Comparison of ENCODE assay signal across 14 cellular contexts in the genomic region with DNA sequence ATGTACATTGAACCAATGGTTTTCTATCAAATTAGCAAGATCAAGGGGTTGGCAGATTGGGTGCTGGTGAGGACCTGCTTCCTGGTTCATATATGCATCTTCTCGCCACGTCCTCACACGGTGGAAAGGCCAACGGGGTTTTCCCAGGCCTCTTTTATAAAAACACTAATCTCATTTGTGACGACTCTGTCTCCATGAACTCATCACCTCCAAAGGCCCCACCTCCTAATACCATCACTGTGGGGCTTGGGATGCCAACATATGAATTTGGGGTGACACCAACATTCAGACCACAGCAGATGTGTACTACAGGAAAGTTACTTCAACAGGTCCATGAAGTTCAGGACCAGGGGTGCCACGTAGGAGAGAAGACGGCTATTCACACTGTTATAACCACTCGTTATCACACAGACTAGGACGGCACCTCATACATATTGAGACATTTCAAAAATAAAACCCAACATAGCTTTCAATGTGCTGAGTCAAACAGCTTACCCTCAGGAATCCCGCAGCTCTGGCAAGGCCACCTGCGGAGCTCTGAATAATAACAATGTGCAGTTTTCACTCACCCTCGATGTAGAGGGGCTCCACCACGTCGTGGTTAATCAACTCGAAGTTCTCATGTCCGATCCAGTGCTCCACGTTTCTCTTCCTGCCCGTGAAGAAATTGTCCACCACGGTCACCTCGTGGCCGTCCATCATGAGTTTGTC. TPM values are rescaled to one million over a fixed set of nuclear protein-coding genes. Genes with fewer than 3 reads are reported as not detected.
A peak's percentile ranks its signal among the peaks of the same experiment; 100 is the strongest.
DNase-seq lines count a peak whose midpoint lies in the region; ATAC-seq and FAIRE-seq lines count a peak whose summit lies in the region.
"Had no signal": no experiment of that assay in that cellular context is flagged by ENCODE, and none has a peak within 500 bp of the region (broad histone marks: within the 10 kb centered on the region; RNA-seq: fewer than 3 reads in every experiment).

No MANE protein-coding gene starts in this region.

- peak; percentile 61 for DNase-seq in stimulated activated CD4-positive, alpha-beta T cell treated with anti-CD3 and anti-CD28 coated beads, Interleukin-15, amount 100 ng/mL, for 24 hours
- no peak for DNase-seq in stimulated activated CD4-positive, alpha-beta T cell treated with anti-CD3 and anti-CD28 coated beads, Interleukin-2, amount 100 ng/mL, for 48 hours
- DNase-seq in activated CD4-positive, alpha-beta T cell treated with anti-CD3 and anti-CD28 coated beads, Interleukin-2, amount 10 ng/mL, durations not matched to agents 7 days and 5 days, result no peak
- DNase-seq in central memory CD8-positive, alpha-beta T cell (ENCODE audit: low spot score in 2 of 2), result peak; percentile 27 to 57
- DNase-seq in stimulated activated naive CD8-positive, alpha-beta T cell treated with anti-CD3 and anti-CD28 coated beads, Interleukin-15, amount 100 ng/mL, for 72 hours, result peak in 1 of 2 donors; percentile 60
- DNase-seq in frontal cortex (ENCODE audit: low spot score in 2 of 2) (no peak), glomerular visceral epithelial cell (ENCODE audit: extremely low spot score) (no peak), NCI-H526 treated with DMSO at 0.1 percent for 48 hours (lab: John Stamatoyannopoulos, UW) (no peak)
- DNase-seq: effector CD8-positive, alpha-beta T cell; heart right ventricle; NCI-H187 treated with DMSO at 0.1 percent for 48 hours; ovary; T1000 had no signal

- POLR2A ChIA-PET in activated CD4-positive, alpha-beta T cell treated with anti-CD3 and anti-CD28 coated beads, Interleukin-2, amount 10 ng/mL, durations not matched to agents 7 days and 5 days (lab: Charles Lee), result no interaction called here

- H3K4me1 Mint-ChIP-seq in activated CD4-positive, alpha-beta T cell treated with anti-CD3 and anti-CD28 coated beads, Interleukin-2, amount 10 ng/mL, durations not matched to agents 7 days and 5 days, result peaks cover 61% of the 10 kb centered on the region
- H3K4me1 Mint-ChIP-seq in central memory CD8-positive, alpha-beta T cell, result peaks cover 66% of the 10 kb centered on the region
- peaks cover 79% of the 10 kb centered on the region for H3K4me1 Mint-ChIP-seq in stimulated activated naive CD8-positive, alpha-beta T cell treated with anti-CD3 and anti-CD28 coated beads, Interleukin-15, amount 100 ng/mL, for 72 hours

- H3K9me3 Mint-ChIP-seq in activated CD4-positive, alpha-beta T cell treated with anti-CD3 and anti-CD28 coated beads, Interleukin-2, amount 10 ng/mL, durations not matched to agents 7 days and 5 days, result no peaks in the 10 kb centered on the region
- no peaks in the 10 kb centered on the region for H3K9me3 Mint-ChIP-seq in central memory CD8-positive, alpha-beta T cell
- H3K9me3 Mint-ChIP-seq in stimulated activated naive CD8-positive, alpha-beta T cell treated with anti-CD3 and anti-CD28 coated beads, Interleukin-15, amount 100 ng/mL, for 72 hours, result no peaks in the 10 kb centered on the region

- H3K36me3 Mint-ChIP-seq in activated CD4-positive, alpha-beta T cell treated with anti-CD3 and anti-CD28 coated beads, Interleukin-2, amount 10 ng/mL, durations not matched to agents 7 days and 5 days (ENCODE audit: low read depth), result peaks cover 69% of the 10 kb centered on the region
- H3K36me3 Mint-ChIP-seq in central memory CD8-positive, alpha-beta T cell (ENCODE audit: insufficient read depth), result peaks cover 28% of the 10 kb centered on the region

- peak; percentile 89 for ATAC-seq in central memory CD8-positive, alpha-beta T cell (replicated peaks; ENCODE audit: extremely low read depth, poor library complexity, severe bottlenecking)
- ATAC-seq in stimulated activated naive CD8-positive, alpha-beta T cell treated with anti-CD3 and anti-CD28 coated beads, Interleukin-15, amount 100 ng/mL, for 72 hours, result peak; percentile 69
- ATAC-seq: K562 had no signal

- no peaks in the 10 kb centered on the region for H3K27me3 Mint-ChIP-seq in activated CD4-positive, alpha-beta T cell treated with anti-CD3 and anti-CD28 coated beads, Interleukin-2, amount 10 ng/mL, durations not matched to agents 7 days and 5 days
- no peaks in the 10 kb centered on the region for H3K27me3 Mint-ChIP-seq in central memory CD8-positive, alpha-beta T cell
- H3K27me3 Mint-ChIP-seq in stimulated activated naive CD8-positive, alpha-beta T cell treated with anti-CD3 and anti-CD28 coated beads, Interleukin-15, amount 100 ng/mL, for 72 hours, result no peaks in the 10 kb centered on the region

- CTCF ChIA-PET in activated CD4-positive, alpha-beta T cell treated with anti-CD3 and anti-CD28 coated beads, Interleukin-2, amount 10 ng/mL, durations not matched to agents 7 days and 5 days (lab: Charles Lee), result interaction anchor here (1.0 kb wide), 1 partner anchor 17 kb away, joined by 3 read pairs; no protein-coding TSS in a partner anchor

- FAIRE-seq in frontal cortex (lab: Jason Lieb, UNC), result no peak
- FAIRE-seq: K562 had no signal

- peak overlapping the region; percentile 4 for H3K4me3 Mint-ChIP-seq in activated CD4-positive, alpha-beta T cell treated with anti-CD3 and anti-CD28 coated beads, Interleukin-2, amount 10 ng/mL, durations not matched to agents 7 days and 5 days
- peak overlapping the region; percentile 58 for H3K4me3 Mint-ChIP-seq in central memory CD8-positive, alpha-beta T cell
- H3K4me3 Mint-ChIP-seq in stimulated activated naive CD8-positive, alpha-beta T cell treated with anti-CD3 and anti-CD28 coated beads, Interleukin-15, amount 100 ng/mL, for 72 hours, result peak overlapping the region; percentile 6 to 34

- peak overlapping the region; percentile 47 for H3K27ac Mint-ChIP-seq in activated CD4-positive, alpha-beta T cell treated with anti-CD3 and anti-CD28 coated beads, Interleukin-2, amount 10 ng/mL, durations not matched to agents 7 days and 5 days
- peak overlapping the region; percentile 74 for H3K27ac Mint-ChIP-seq in central memory CD8-positive, alpha-beta T cell (ENCODE audit: low read depth)
- H3K27ac Mint-ChIP-seq in stimulated activated naive CD8-positive, alpha-beta T cell treated with anti-CD3 and anti-CD28 coated beads, Interleukin-15, amount 100 ng/mL, for 72 hours, result peak overlapping the region; percentile 81 to 89

RNA-seq across cellular contexts. Expression of a gene that starts 49.3 kb away (rescaled TPM):
- total RNA-seq in activated CD4-positive, alpha-beta T cell treated with anti-CD3 and anti-CD28 coated beads, Interleukin-2, amount 10 ng/mL, durations not matched to agents 7 days and 5 days, result 10 to 100 TPM; 77.6 to 85.0 TPM
- total RNA-seq in frontal cortex, result 70.1 TPM

Comparison
In these comparisons a context has a peak if more than half of its experiments do, and no peak if none do; other contexts are left out.
1. DNase-seq: peak in stimulated activated CD4-positive, alpha-beta T cell treated with anti-CD3 and anti-CD28 coated beads, Interleukin-15, amount 100 ng/mL, for 24 hours (single experiment) and central memory CD8-positive, alpha-beta T cell (2 of 2); none in stimulated activated CD4-positive, alpha-beta T cell treated with anti-CD3 and anti-CD28 coated beads, Interleukin-2, amount 100 ng/mL, for 48 hours (0 of 2), activated CD4-positive, alpha-beta T cell treated with anti-CD3 and anti-CD28 coated beads, Interleukin-2, amount 10 ng/mL, durations not matched to agents 7 days and 5 days (single experiment), frontal cortex (0 of 2), glomerular visceral epithelial cell (single experiment) and NCI-H526 treated with DMSO at 0.1 percent for 48 hours (single experiment).
2. H3K4me3 Mint-ChIP-seq: peak in every context shown above with its lines; median percentile 58 in central memory CD8-positive, alpha-beta T cell; 20 in stimulated activated naive CD8-positive, alpha-beta T cell treated with anti-CD3 and anti-CD28 coated beads, Interleukin-15, amount 100 ng/mL, for 72 hours; 4 in activated CD4-positive, alpha-beta T cell treated with anti-CD3 and anti-CD28 coated beads, Interleukin-2, amount 10 ng/mL, durations not matched to agents 7 days and 5 days.
3. Peak in every context shown above with its lines, with median percentiles within 50 percentile points of each other: H3K27ac Mint-ChIP-seq.